20 cellular contexts compared by ENCODE assay signal in the genomic region with DNA sequence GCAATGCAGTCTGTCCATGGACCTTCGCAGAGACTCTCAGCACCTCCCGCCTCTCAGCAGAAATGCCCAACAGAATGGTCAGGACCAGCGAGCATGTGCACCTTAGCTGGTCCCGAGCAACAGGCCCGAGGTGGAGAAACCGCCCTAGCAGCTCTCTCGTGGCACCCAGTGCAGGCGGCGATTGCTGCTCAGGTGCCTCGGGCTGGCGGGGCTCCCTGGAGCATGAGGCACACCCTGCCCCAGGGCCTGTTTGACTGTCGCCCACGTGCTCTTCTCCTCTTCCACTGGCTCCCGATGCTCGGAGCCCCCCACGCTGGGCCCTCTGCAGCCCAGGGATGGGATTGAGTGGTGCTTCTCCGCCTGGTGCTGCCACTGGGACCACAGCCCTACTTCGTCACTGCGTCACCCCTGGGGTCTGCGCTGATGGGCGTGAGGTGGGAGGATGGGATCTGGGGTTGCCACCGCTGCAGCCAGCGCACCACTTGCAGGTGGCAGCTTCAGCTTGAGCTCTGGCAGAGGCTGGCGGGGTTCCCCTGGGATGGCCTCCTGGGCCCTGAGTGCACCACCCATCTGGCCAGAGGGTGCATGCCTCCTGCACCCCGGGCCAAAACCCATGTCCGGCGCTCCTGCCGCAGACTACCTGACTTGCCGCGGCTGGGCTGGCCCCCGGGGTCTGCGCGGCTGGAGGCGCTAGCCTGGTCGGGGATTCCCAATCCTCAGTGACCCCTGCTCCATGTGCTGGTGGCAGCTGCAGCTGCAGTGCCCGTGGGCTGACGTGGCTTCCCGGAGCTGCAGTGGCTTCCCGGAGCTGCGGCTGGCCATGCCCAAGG.
DNase-seq lines count a peak whose midpoint lies in the region; ATAC-seq and TF ChIP-seq lines count a peak whose summit lies in the region.
"Had no signal": no experiment of that assay in that cellular context is flagged by ENCODE, and none has a peak within 500 bp of the region (broad histone marks: within the 10 kb centered on the region; RNA-seq: fewer than 3 reads in every experiment).

No MANE protein-coding gene starts in this region.

- TF ChIP-seq POLR2A in gastroesophageal sphincter (IDR thresholded peaks at IDR 0.05), result no peak

- intact Hi-C loops in mucosa of descending colon (cut with DNase I, micrococcal nuclease) (no loop called here), upper lobe of right lung (cut with DNase I) (no loop called here)

- no peaks in the 10 kb centered on the region for H3K4me1 ChIP-seq in gastroesophageal sphincter
- no peaks in the 10 kb centered on the region for H3K4me1 ChIP-seq in mucosa of descending colon (ENCODE audit: low read depth)
- H3K4me1 ChIP-seq in upper lobe of right lung, result no peaks in the 10 kb centered on the region
- H3K4me1 ChIP-seq: A549 had no signal

- H3K9me3 ChIP-seq in gastroesophageal sphincter, result peaks cover 3 to 100% (median 3%) of the 10 kb centered on the region in 3 donors
- peaks cover 100% of the 10 kb centered on the region for H3K9me3 ChIP-seq in mucosa of descending colon
- H3K9me3 ChIP-seq in upper lobe of right lung, result peaks cover 77% of the 10 kb centered on the region

- peak; percentile 54 for DNase-seq in activated CD8-positive, alpha-beta memory T cell treated with anti-CD3 and anti-CD28 coated beads for 24 hours
- no peak for DNase-seq in activated CD8-positive, alpha-beta memory T cell treated with anti-CD3 and anti-CD28 coated beads, Interleukin-2, amount 50 U/mL, for 48 hours
- DNase-seq in mucosa of descending colon, result peak in 2 of 3 donors; percentile 24 to 54
- DNase-seq in upper lobe of right lung, result peak; percentile 66
- no peak for DNase-seq in NCI-H2081 treated with DMSO at 0.1 percent for 48 hours (lab: John Stamatoyannopoulos, UW)
- DNase-seq: activated CD4-positive, alpha-beta T cell treated with anti-CD3 and anti-CD28 coated beads, Interleukin-2, amount 50 U/mL, for 1 hour; activated naive CD8-positive, alpha-beta T cell treated with anti-CD3 and anti-CD28 coated beads, Interleukin-2, amount 50 U/mL, for 24 hours; activated T-cell treated with anti-CD3 and anti-CD28 coated beads, Interleukin-2, amount 50 U/mL, for 1 hour; C1 segment of cervical spinal cord; dermis blood vessel endothelial cell; NCI-H2029; NCI-H446 treated with DMSO at 0.1 percent for 48 hours; occipital lobe; stimulated activated CD4-positive, alpha-beta T cell treated with anti-CD3 and anti-CD28 coated beads, Interleukin-4, amount 100 ng/mL, for 4 hours; T-cell had no signal

- H3K36me3 ChIP-seq in gastroesophageal sphincter (no peaks in the 10 kb centered on the region), mucosa of descending colon (ENCODE audit: low read depth) (no peaks in the 10 kb centered on the region), upper lobe of right lung (no peaks in the 10 kb centered on the region)

- no peak overlapping the region for H3K27ac ChIP-seq in gastroesophageal sphincter
- H3K27ac ChIP-seq in upper lobe of right lung, result no peak overlapping the region
- H3K27ac ChIP-seq: A549, skin epidermis had no signal

- TF ChIP-seq CTCF in gastroesophageal sphincter (IDR thresholded peaks at IDR 0.05), result no peak
- no peak for TF ChIP-seq CTCF in mucosa of descending colon (IDR thresholded peaks at IDR 0.05)
- TF ChIP-seq CTCF in upper lobe of right lung (IDR thresholded peaks at IDR 0.05), result no peak

- H3K27me3 ChIP-seq in gastroesophageal sphincter (no peaks in the 10 kb centered on the region), upper lobe of right lung (no peaks in the 10 kb centered on the region)

- TF ChIP-seq EP300 in gastroesophageal sphincter (IDR thresholded peaks at IDR 0.05), result no peak

- H3K4me3 ChIP-seq in gastroesophageal sphincter (no peak overlapping the region), mucosa of descending colon (no peak overlapping the region), upper lobe of right lung (no peak overlapping the region)
- H3K4me3 ChIP-seq: A549, skin epidermis had no signal

- ATAC-seq in gastroesophageal sphincter (peak; percentile 28), mucosa of descending colon (peak; percentile 16), upper lobe of right lung (peak; percentile 56), GM18870 (IDR thresholded peaks at IDR 0.05; ENCODE audit: unreplicated experiment) (no peak), GM21447 (IDR thresholded peaks at IDR 0.05; ENCODE audit: unreplicated experiment) (no peak)
- ATAC-seq: A549; activated naive CD8-positive, alpha-beta T cell treated with anti-CD3 and anti-CD28 coated beads, Interleukin-2, amount 50 U/mL, for 24 hours; T-cell had no signal

- WGBS in gastroesophageal sphincter (ENCODE audit: low coverage in 1 of 2), 2 donors, result 83 to 90% methylated on average over 1 to 8 of the region's 40 CpGs

Comparison
In these comparisons a context has a peak if more than half of its experiments do, and no peak if none do; other contexts are left out.
1. DNase-seq: peak in activated CD8-positive, alpha-beta memory T cell treated with anti-CD3 and anti-CD28 coated beads for 24 hours (single experiment), mucosa of descending colon (2 of 3) and upper lobe of right lung (single experiment); none in activated CD8-positive, alpha-beta memory T cell treated with anti-CD3 and anti-CD28 coated beads, Interleukin-2, amount 50 U/mL, for 48 hours (single experiment) and NCI-H2081 treated with DMSO at 0.1 percent for 48 hours (single experiment).
2. ATAC-seq: peak in gastroesophageal sphincter (single experiment), mucosa of descending colon (single experiment) and upper lobe of right lung (single experiment); none in GM18870 (single experiment) and GM21447 (single experiment).